12 cellular contexts compared by ENCODE assay signal in genomic region chr2:85741211-85741610, GRCh38. TPM values are rescaled to one million over a fixed set of nuclear protein-coding genes. Genes with fewer than 3 reads are reported as not detected.
DNase-seq lines count a peak whose midpoint lies in the region; ATAC-seq and TF ChIP-seq lines count a peak whose summit lies in the region.
"Had no signal": no experiment of that assay in that cellular context is flagged by ENCODE, and none has a peak within 500 bp of the region (broad histone marks: within the 10 kb centered on the region; RNA-seq: fewer than 3 reads in every experiment).

No MANE protein-coding gene starts in this region.

- TF ChIP-seq POLR2A in adrenal gland (IDR thresholded peaks at IDR 0.05) (no peak), upper lobe of left lung (IDR thresholded peaks at IDR 0.05) (peak in 1 of 4 donors; percentile 35)

- CTCF ChIA-PET in CD4-positive, alpha-beta T cell (lab: Charles Lee), result no interaction called here

- no peak for TF ChIP-seq EP300 in upper lobe of left lung (IDR thresholded peaks at IDR 0.05)

- H3K9me3 Mint-ChIP-seq in CD4-positive, alpha-beta T cell, result no peaks in the 10 kb centered on the region
- H3K9me3 Mint-ChIP-seq: stimulated activated effector memory CD8-positive, alpha-beta T cell treated with anti-CD3 and anti-CD28 coated beads, Interleukin-12 subunit alpha, Interleukin-12 subunit beta, amount 100 ng/mL, for 72 hours had no signal

- no peaks in the 10 kb centered on the region for H3K36me3 Mint-ChIP-seq in CD4-positive, alpha-beta T cell (ENCODE audit: low read depth)
- H3K36me3 Mint-ChIP-seq: stimulated activated effector memory CD8-positive, alpha-beta T cell treated with anti-CD3 and anti-CD28 coated beads, Interleukin-12 subunit alpha, Interleukin-12 subunit beta, amount 100 ng/mL, for 72 hours had no signal

- no peaks in the 10 kb centered on the region for H3K36me3 ChIP-seq in adrenal gland (replicated peaks in 1 of 2)
- no peaks in the 10 kb centered on the region for H3K36me3 ChIP-seq in upper lobe of left lung

- ATAC-seq in omental fat pad (ENCODE audit: low FRiP score) (peak; percentile 0), upper lobe of left lung (ENCODE audit: low FRiP score in 2 of 2) (peak in 1 of 2 donors; percentile 17)
- no peak for ATAC-seq in CD4-positive, alpha-beta T cell (ENCODE audit: poor library complexity)
- ATAC-seq: stimulated activated effector memory CD8-positive, alpha-beta T cell treated with anti-CD3 and anti-CD28 coated beads, Interleukin-12 subunit alpha, Interleukin-12 subunit beta, amount 100 ng/mL, for 72 hours had no signal

- H3K27ac Mint-ChIP-seq in CD4-positive, alpha-beta T cell, result no peak overlapping the region
- H3K27ac Mint-ChIP-seq: stimulated activated effector memory CD8-positive, alpha-beta T cell treated with anti-CD3 and anti-CD28 coated beads, Interleukin-12 subunit alpha, Interleukin-12 subunit beta, amount 100 ng/mL, for 72 hours had no signal

- H3K4me3 ChIP-seq in adrenal gland (no peak overlapping the region), upper lobe of left lung (no peak overlapping the region)

- POLR2A ChIA-PET in CD4-positive, alpha-beta T cell (lab: Charles Lee), result interaction anchor here (0.5 kb wide), 1 partner anchor 715 kb away, joined by 4 read pairs; no protein-coding TSS in a partner anchor

- H3K9me3 ChIP-seq in adrenal gland (replicated peaks in 1 of 3) (no peaks in the 10 kb centered on the region), upper lobe of left lung (no peaks in the 10 kb centered on the region)
- no peaks in the 10 kb centered on the region for H3K9me3 ChIP-seq in CD4-positive, alpha-beta T cell (ENCODE audit: control insufficient read depth, low read length)

- peak overlapping the region in 3 of 5 donors; percentile 52 to 91 (median 77) for H3K27ac ChIP-seq in adrenal gland
- peak overlapping the region; percentile 87 to 93 (median 90) for H3K27ac ChIP-seq in upper lobe of left lung
- no peak overlapping the region for H3K27ac ChIP-seq in CD4-positive, alpha-beta T cell (ENCODE audit: low read depth, low read length)

- no peak overlapping the region for H3K4me3 Mint-ChIP-seq in CD4-positive, alpha-beta T cell
- H3K4me3 Mint-ChIP-seq: stimulated activated effector memory CD8-positive, alpha-beta T cell treated with anti-CD3 and anti-CD28 coated beads, Interleukin-12 subunit alpha, Interleukin-12 subunit beta, amount 100 ng/mL, for 72 hours had no signal

- WGBS in adrenal gland, 4 donors, result 90 to 100% (median 94%) methylated on average over 5 to 8 of the region's 8 CpGs
- 50 to 70% methylated on average over 5 to 8 of the region's 8 CpGs for WGBS in upper lobe of left lung, 2 donors

- no peaks in the 10 kb centered on the region for H3K27me3 ChIP-seq in adrenal gland
- no peaks in the 10 kb centered on the region for H3K27me3 ChIP-seq in upper lobe of left lung
- peaks cover 8% of the 10 kb centered on the region for H3K27me3 ChIP-seq in CD4-positive, alpha-beta T cell (ENCODE audit: control insufficient read depth, insufficient read depth, low read length)

- H3K4me1 Mint-ChIP-seq in CD4-positive, alpha-beta T cell (ENCODE audit: low read depth), result no peaks in the 10 kb centered on the region

- H3K4me1 ChIP-seq in adrenal gland (replicated peaks in 1 of 2) (peaks cover 17 to 54% of the 10 kb centered on the region in 2 donors), upper lobe of left lung (peaks cover 53 to 64% (median 57%) of the 10 kb centered on the region in 4 donors)

- peaks cover 51% of the 10 kb centered on the region for H3K27me3 Mint-ChIP-seq in CD4-positive, alpha-beta T cell

- intact Hi-C loops in adrenal gland (cut with DNase I) (no loop called here), cardiac septum (cut with DNase I) (no loop called here)
- intact Hi-C loops in CD4-positive, alpha-beta T cell (cut with DNase I, micrococcal nuclease), result no loop called here

- DNase-seq in adrenal gland (no peak), cardiac septum (ENCODE audit: low spot score) (peak; percentile 71), omental fat pad (ENCODE audit: low spot score) (no peak), upper lobe of left lung (peak in 1 of 2 donors; percentile 71), NCI-H524 treated with DMSO at 0.1 percent for 48 hours (lab: John Stamatoyannopoulos, UW) (no peak), iPS-NIHi7 (ENCODE audit: extremely low spot score) (no peak), UCSD-AML1 (lab: John Stamatoyannopoulos, UW; ENCODE audit: unreplicated experiment) (no peak)
- no peak for DNase-seq in CD4-positive, alpha-beta T cell
- DNase-seq: activated CD4-positive, alpha-beta T cell treated with anti-CD3 and anti-CD28 coated beads for 4 hours; activated naive CD4-positive, alpha-beta T cell treated with Interleukin-2 at 50 U/mL for 16 hours; SIG-M5 had no signal

- TF ChIP-seq CTCF in adrenal gland (IDR thresholded peaks at IDR 0.05), result no peak
- no peak for TF ChIP-seq CTCF in omental fat pad (IDR thresholded peaks at IDR 0.05)
- TF ChIP-seq CTCF in upper lobe of left lung (IDR thresholded peaks at IDR 0.05), result no peak
- no peak for TF ChIP-seq CTCF in CD4-positive, alpha-beta T cell (IDR thresholded peaks at IDR 0.05)

RNA-seq across cellular contexts. Expression of gene ATOH8, which starts 12.6 kb away (rescaled TPM):
- total RNA-seq in adrenal gland (10 to 100 TPM in 3 of 8 donors, 1 to 10 TPM in 5; 3.3 to 44.0 (median 7.3) TPM), cardiac septum (21.0 TPM), omental fat pad (100 to 1,000 TPM in 1 of 4 donors, 10 to 100 TPM in 3; 17.1 to 210 (median 45.9) TPM), upper lobe of left lung (100 to 1,000 TPM in 2 of 6 donors, 10 to 100 TPM in 4; 60.2 to 121 (median 85.1) TPM)
- 10 to 100 TPM in 1 of 3 donors, 1 to 10 TPM in 1, under 1 TPM in 1; 0.88 to 10.1 (median 6.4) TPM for polyA plus RNA-seq in adrenal gland
- not detected for total RNA-seq in CD4-positive, alpha-beta T cell

RNA-seq across cellular contexts. Expression of gene GNLY, which starts 47.1 kb away (rescaled TPM):
- total RNA-seq in adrenal gland (1 to 10 TPM in 5 of 8 donors, under 1 TPM in 2, not detected in 1; 0.60 to 2.9 (median 1.3) TPM), cardiac septum (2.3 TPM), omental fat pad (1 to 10 TPM; 1.0 to 5.5 (median 4.3) TPM), upper lobe of left lung (10 to 100 TPM; 12.2 to 24.7 (median 21.0) TPM)
- polyA plus RNA-seq in adrenal gland, result 1 to 10 TPM in 2 of 3 donors, under 1 TPM in 1; 0.82 to 6.7 (median 1.8) TPM
- 10 to 100 TPM; 45.1 TPM for total RNA-seq in CD4-positive, alpha-beta T cell

Comparison
In these comparisons a context has a peak if more than half of its experiments do, and no peak if none do; other contexts are left out.
1. RNA of gene ATOH8, which starts 12.6 kb away (total RNA-seq): 60.2 to 121 TPM in upper lobe of left lung, 17.1 to 210 TPM in omental fat pad, 21.0 TPM in cardiac septum (single experiment) and 3.3 to 44.0 TPM in adrenal gland; not detected in CD4-positive, alpha-beta T cell; every median in the first group is over 4 times any median in the second.